1 cellular context compared by ENCODE assay signal in genomic region chr15:73387507-73388255, GRCh38.
TF ChIP-seq lines count a peak whose summit lies in the region.

No MANE protein-coding gene starts in this region.

TF ChIP-seq in IMR-90, 13 proteins besides CTCF, POLR2A, EP300 and RAD21:
- peak; percentile 81 for TF ChIP-seq CEBPB (IDR thresholded peaks at IDR 0.05; ENCODE audit: low read depth, low read length)
- TF ChIP-seq MXI1 (IDR thresholded peaks at IDR 0.05; ENCODE audit: borderline replicate concordance, low read depth, low read length), result no peak
